11 cellular contexts compared by ENCODE assay signal in the genomic region with DNA sequence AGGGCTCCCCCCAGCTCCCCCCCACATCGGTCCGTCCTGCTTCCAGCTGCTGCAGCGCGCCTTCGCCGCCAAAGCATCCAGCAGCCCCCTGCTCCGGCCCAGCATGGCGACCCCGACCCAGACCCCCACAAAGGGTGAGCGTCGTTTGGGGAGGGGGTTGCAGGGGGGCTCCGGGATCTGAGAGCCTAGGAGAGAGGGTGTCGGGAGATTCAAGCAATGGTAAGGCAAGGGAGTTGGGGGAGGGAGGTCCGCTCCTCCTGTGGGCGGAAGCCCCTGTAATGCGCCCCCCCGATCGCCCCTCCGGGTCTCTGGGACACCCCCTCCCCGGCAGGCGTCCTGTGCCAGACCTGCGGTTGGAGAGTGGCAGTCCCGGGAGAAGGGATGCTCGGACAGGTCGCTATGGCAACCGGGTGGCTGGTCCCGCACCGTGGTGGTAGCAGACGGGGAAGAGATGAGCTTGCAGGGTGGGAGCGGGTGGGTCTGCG. TPM values are rescaled to one million over a fixed set of nuclear protein-coding genes. Genes with fewer than 3 reads are reported as not detected.
DNase-seq lines count a peak whose midpoint lies in the region; ATAC-seq and TF ChIP-seq lines count a peak whose summit lies in the region.
"Had no signal": no experiment of that assay in that cellular context is flagged by ENCODE, and none has a peak within 500 bp of the region (broad histone marks: within the 10 kb centered on the region; RNA-seq: fewer than 3 reads in every experiment).

A gene with protein sequence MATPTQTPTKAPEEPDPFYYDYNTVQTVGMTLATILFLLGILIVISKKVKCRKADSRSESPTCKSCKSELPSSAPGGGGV (plus strand): TSS at position 25 of the 485 bp plus-strand sequence. CDS start 79 bp downstream, at position 104.

- peaks cover 3 to 10% of the 10 kb centered on the region in 2 donors for H3K27me3 Mint-ChIP-seq in CD8-positive, alpha-beta memory T cell
- no peaks in the 10 kb centered on the region for H3K27me3 Mint-ChIP-seq in central memory CD8-positive, alpha-beta T cell

- POLR2A ChIA-PET in CD8-positive, alpha-beta memory T cell (lab: Charles Lee) = interaction anchor here (0.6 to 3.2 kb wide), 6 partner anchors 10 to 784 kb away, joined by 3 to 34 read pairs (median 3); a partner anchor contains a TSS

- no peaks in the 10 kb centered on the region for H3K79me2 ChIP-seq in Loucy (ENCODE audit: insufficient read depth, low read length)
- H3K79me2 ChIP-seq in neural cell (replicated peaks; ENCODE audit: insufficient read depth, low read length) = no peaks in the 10 kb centered on the region

- TF ChIP-seq CTCF in Loucy (conservative IDR thresholded peaks at IDR 0.05; ENCODE audit: low read length) (no peak), neural cell (IDR thresholded peaks at IDR 0.05; ENCODE audit: poor library complexity, severe bottlenecking) (no peak)

- TF ChIP-seq EP300 in neural cell (conservative IDR thresholded peaks at IDR 0.05; ENCODE audit: poor library complexity, severe bottlenecking) = no peak

- peak within 1 kb of the TSS; percentile 68 for H3K4me3 ChIP-seq in CD8-positive, alpha-beta memory T cell (ENCODE audit: low read length)
- H3K4me3 ChIP-seq in Loucy (ENCODE audit: low read length, poor library complexity, severe bottlenecking) = peak within 1 kb of the TSS; percentile 50
- peak within 1 kb of the TSS; percentile 93 for H3K4me3 ChIP-seq in neural cell (ENCODE audit: low read length)
- H3K4me3 ChIP-seq: uterus had no signal

- CTCF ChIA-PET in CD8-positive, alpha-beta memory T cell (lab: Charles Lee) = interaction anchor here (1.3 to 1.9 kb wide), 3 partner anchors 71 to 98 kb away, joined by 3 to 7 read pairs (median 6); no protein-coding TSS in a partner anchor

- H2AFZ ChIP-seq in Loucy (ENCODE audit: low read length) (peak within 1 kb of the TSS; percentile 58; the same call in 1 of the 2 replicates), neural cell (ENCODE audit: low read depth, low read length) (peak within 1 kb of the TSS; percentile 67)

- H3K4me2 ChIP-seq in Loucy (ENCODE audit: low read depth, low read length, poor library complexity, severe bottlenecking) = peak within 1 kb of the TSS; percentile 62
- peak within 1 kb of the TSS; percentile 82 for H3K4me2 ChIP-seq in neural cell (ENCODE audit: low read length)

- no peak within 1 kb of the TSS for H3K27ac ChIP-seq in CD8-positive, alpha-beta memory T cell (ENCODE audit: low read depth, low read length)
- H3K27ac ChIP-seq in neural cell (ENCODE audit: low read length) = peak within 1 kb of the TSS; percentile 68
- H3K27ac ChIP-seq: epithelial cell of prostate had no signal

- peak within 1 kb of the TSS; percentile 72 to 90 (median 83) for H3K4me3 Mint-ChIP-seq in CD8-positive, alpha-beta memory T cell
- H3K4me3 Mint-ChIP-seq in central memory CD8-positive, alpha-beta T cell = peak within 1 kb of the TSS; percentile 75

- H3K27ac Mint-ChIP-seq in CD8-positive, alpha-beta memory T cell = peak within 1 kb of the TSS; percentile 2 to 98 (median 85)
- H3K27ac Mint-ChIP-seq in central memory CD8-positive, alpha-beta T cell (ENCODE audit: low read depth) = no peak within 1 kb of the TSS

- no peak for ATAC-seq in central memory CD8-positive, alpha-beta T cell (replicated peaks; ENCODE audit: extremely low read depth, poor library complexity, severe bottlenecking)
- no peak for ATAC-seq in GM18498 (IDR thresholded peaks at IDR 0.05; ENCODE audit: unreplicated experiment)
- ATAC-seq in HG02623 (IDR thresholded peaks at IDR 0.05; ENCODE audit: unreplicated experiment) = no peak
- ATAC-seq in GM18870 (IDR thresholded peaks at IDR 0.05; ENCODE audit: unreplicated experiment) = no peak

- peaks cover 33 to 52% (median 40%) of the 10 kb centered on the region in 3 donors for H3K4me1 Mint-ChIP-seq in CD8-positive, alpha-beta memory T cell
- H3K4me1 Mint-ChIP-seq in central memory CD8-positive, alpha-beta T cell = peaks cover 48% of the 10 kb centered on the region

- no peak for TF ChIP-seq RAD21 in neural cell (conservative IDR thresholded peaks at IDR 0.05)

- no peaks in the 10 kb centered on the region for H3K36me3 Mint-ChIP-seq in CD8-positive, alpha-beta memory T cell
- H3K36me3 Mint-ChIP-seq in central memory CD8-positive, alpha-beta T cell (ENCODE audit: insufficient read depth) = no peaks in the 10 kb centered on the region

- H3K9ac ChIP-seq in Loucy (ENCODE audit: low read depth, low read length, poor library complexity, severe bottlenecking) (no peak within 1 kb of the TSS), neural cell (ENCODE audit: low read length) (peak within 1 kb of the TSS; percentile 81)

- H4K20me1 ChIP-seq in Loucy (ENCODE audit: insufficient read depth, low read length, poor library complexity, severe bottlenecking) (no peaks in the 10 kb centered on the region), neural cell (ENCODE audit: insufficient read depth) (no peaks in the 10 kb centered on the region)

- H3K9me2 ChIP-seq in Loucy (replicated peaks; ENCODE audit: low read depth, low read length) (no peaks in the 10 kb centered on the region), neural cell (ENCODE audit: insufficient read depth, low read length) (no peaks in the 10 kb centered on the region)

- H3F3A ChIP-seq in Loucy (ENCODE audit: low read depth) (no peaks in the 10 kb centered on the region), neural cell (ENCODE audit: insufficient read depth, low read length, poor library complexity, severe bottlenecking) (peaks cover 6% of the 10 kb centered on the region)

- peak in 3 of 5 donors; percentile 14 to 66 (median 44) for DNase-seq in CD8-positive, alpha-beta memory T cell
- no peak for DNase-seq in central memory CD8-positive, alpha-beta T cell (ENCODE audit: low spot score in 2 of 2)
- no peak for DNase-seq in medulla oblongata (ENCODE audit: extremely low spot score)

- H3K27me3 ChIP-seq in CD8-positive, alpha-beta memory T cell (ENCODE audit: insufficient read depth, low read length, poor library complexity, severe bottlenecking) = no peaks in the 10 kb centered on the region
- H3K27me3 ChIP-seq in Loucy (ENCODE audit: insufficient read depth, low read length, poor library complexity, severe bottlenecking) (no peaks in the 10 kb centered on the region), neural cell (ENCODE audit: insufficient read depth, low read depth, low read length) (peaks cover 18% of the 10 kb centered on the region)
- H3K27me3 ChIP-seq: uterus had no signal

- H3K9me3 ChIP-seq in CD8-positive, alpha-beta memory T cell (ENCODE audit: low read length) = no peaks in the 10 kb centered on the region
- H3K9me3 ChIP-seq in Loucy (ENCODE audit: insufficient read depth, low read depth, low read length) = no peaks in the 10 kb centered on the region
- H3K9me3 ChIP-seq in neural cell (ENCODE audit: low read length) = no peaks in the 10 kb centered on the region
- H3K9me3 ChIP-seq: uterus had no signal

- no peaks in the 10 kb centered on the region for H3K9me3 Mint-ChIP-seq in CD8-positive, alpha-beta memory T cell
- no peaks in the 10 kb centered on the region for H3K9me3 Mint-ChIP-seq in central memory CD8-positive, alpha-beta T cell

- H3K36me3 ChIP-seq in CD8-positive, alpha-beta memory T cell (ENCODE audit: insufficient read depth, low read length) = no peaks in the 10 kb centered on the region
- H3K36me3 ChIP-seq in Loucy (ENCODE audit: insufficient read depth, low read length) (no peaks in the 10 kb centered on the region), neural cell (ENCODE audit: insufficient read depth, low read length) (no peaks in the 10 kb centered on the region)
- H3K36me3 ChIP-seq: uterus had no signal

- H3K4me1 ChIP-seq in CD8-positive, alpha-beta memory T cell (ENCODE audit: insufficient read depth, low read length) = peaks cover 40% of the 10 kb centered on the region
- peaks cover 9% of the 10 kb centered on the region for H3K4me1 ChIP-seq in Loucy (ENCODE audit: insufficient read depth, low read length, poor library complexity, severe bottlenecking)

TF ChIP-seq in neural cell, 6 proteins besides CTCF, POLR2A, EP300 and RAD21:
- TF ChIP-seq, protein P1, sequence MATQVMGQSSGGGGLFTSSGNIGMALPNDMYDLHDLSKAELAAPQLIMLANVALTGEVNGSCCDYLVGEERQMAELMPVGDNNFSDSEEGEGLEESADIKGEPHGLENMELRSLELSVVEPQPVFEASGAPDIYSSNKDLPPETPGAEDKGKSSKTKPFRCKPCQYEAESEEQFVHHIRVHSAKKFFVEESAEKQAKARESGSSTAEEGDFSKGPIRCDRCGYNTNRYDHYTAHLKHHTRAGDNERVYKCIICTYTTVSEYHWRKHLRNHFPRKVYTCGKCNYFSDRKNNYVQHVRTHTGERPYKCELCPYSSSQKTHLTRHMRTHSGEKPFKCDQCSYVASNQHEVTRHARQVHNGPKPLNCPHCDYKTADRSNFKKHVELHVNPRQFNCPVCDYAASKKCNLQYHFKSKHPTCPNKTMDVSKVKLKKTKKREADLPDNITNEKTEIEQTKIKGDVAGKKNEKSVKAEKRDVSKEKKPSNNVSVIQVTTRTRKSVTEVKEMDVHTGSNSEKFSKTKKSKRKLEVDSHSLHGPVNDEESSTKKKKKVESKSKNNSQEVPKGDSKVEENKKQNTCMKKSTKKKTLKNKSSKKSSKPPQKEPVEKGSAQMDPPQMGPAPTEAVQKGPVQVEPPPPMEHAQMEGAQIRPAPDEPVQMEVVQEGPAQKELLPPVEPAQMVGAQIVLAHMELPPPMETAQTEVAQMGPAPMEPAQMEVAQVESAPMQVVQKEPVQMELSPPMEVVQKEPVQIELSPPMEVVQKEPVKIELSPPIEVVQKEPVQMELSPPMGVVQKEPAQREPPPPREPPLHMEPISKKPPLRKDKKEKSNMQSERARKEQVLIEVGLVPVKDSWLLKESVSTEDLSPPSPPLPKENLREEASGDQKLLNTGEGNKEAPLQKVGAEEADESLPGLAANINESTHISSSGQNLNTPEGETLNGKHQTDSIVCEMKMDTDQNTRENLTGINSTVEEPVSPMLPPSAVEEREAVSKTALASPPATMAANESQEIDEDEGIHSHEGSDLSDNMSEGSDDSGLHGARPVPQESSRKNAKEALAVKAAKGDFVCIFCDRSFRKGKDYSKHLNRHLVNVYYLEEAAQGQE (IDR thresholded peaks at IDR 0.05; ENCODE audit: borderline replicate concordance) = peak; percentile 28
- TF ChIP-seq TAF1 (IDR thresholded peaks at IDR 0.05; ENCODE audit: low read depth) = peak; percentile 43
- peak; percentile 21 for TF ChIP-seq MXI1 (conservative IDR thresholded peaks at IDR 0.05; ENCODE audit: poor library complexity, severe bottlenecking)
- no peak for TF ChIP-seq SMC3 (conservative IDR thresholded peaks at IDR 0.05; ENCODE audit: poor library complexity)
- peak; percentile 5 for TF ChIP-seq POLR2AphosphoS5 (IDR thresholded peaks at IDR 0.05)

RNA-seq across cellular contexts. Expression of the gene that starts here (rescaled TPM):
- 1 to 10 TPM in 1 of 2 experiments, under 1 TPM in 1; 0.60 to 1.0 TPM for total RNA-seq in CD8-positive, alpha-beta memory T cell
- 12.9 TPM for polyA plus RNA-seq in CD8-positive, alpha-beta memory T cell
- 35.7 and 37.6 TPM in 2 replicates for polyA plus RNA-seq in neural cell
- 19.5 and 27.2 TPM in 2 replicates for polyA minus RNA-seq in neural cell
- total RNA-seq: renal cortical epithelial cell had no signal

Comparison
In these comparisons a context has a peak if more than half of its experiments do, and no peak if none do; other contexts are left out.
1. DNase-seq: peak in CD8-positive, alpha-beta memory T cell (3 of 5); none in central memory CD8-positive, alpha-beta T cell (0 of 2) and medulla oblongata (single experiment).
2. Peak in every context shown above with its lines, with median percentiles within 50 percentile points of each other: H3K4me3 ChIP-seq.